13 cellular contexts compared by ENCODE assay signal in genomic region chr5:133993152-133993548, GRCh38. TPM values are rescaled to one million over a fixed set of nuclear protein-coding genes. Genes with fewer than 3 reads are reported as not detected.
DNase-seq lines count a peak whose midpoint lies in the region; ATAC-seq and TF ChIP-seq lines count a peak whose summit lies in the region.
"Had no signal": no experiment of that assay in that cellular context is flagged by ENCODE, and none has a peak within 500 bp of the region (broad histone marks: within the 10 kb centered on the region; RNA-seq: fewer than 3 reads in every experiment).

No MANE protein-coding gene starts in this region.

- no peaks in the 10 kb centered on the region for H3K9me3 ChIP-seq in BLaER1 treated with 17β-estradiol and CSF1 and Interleukin-3, amounts not matched to agents 10 nM and 100 nM (replicated peaks in 1 of 11)
- H3K9me3 ChIP-seq in HEK293 (ENCODE audit: control insufficient read depth, insufficient read depth, low read depth, low read length) = no peaks in the 10 kb centered on the region
- H3K9me3 ChIP-seq in Peyer's patch = no peaks in the 10 kb centered on the region

- H4K20me1 ChIP-seq in BLaER1 treated with 17β-estradiol and CSF1 and Interleukin-3, amounts not matched to agents 10 nM and 100 nM = peaks cover 68 to 100% (median 100%) of the 10 kb centered on the region in 11 experiments

- peaks cover 29 to 44% (median 42%) of the 10 kb centered on the region in 11 experiments for H3K36me3 ChIP-seq in BLaER1 treated with 17β-estradiol and CSF1 and Interleukin-3, amounts not matched to agents 10 nM and 100 nM
- peaks cover 16 to 44% of the 10 kb centered on the region in 2 experiments for H3K36me3 ChIP-seq in HEK293 (ENCODE audit: control insufficient read depth in 2 of 2, insufficient read depth in 1 of 2, low read length in 2 of 2)
- peaks cover 0 to 34% (median 0%) of the 10 kb centered on the region in 3 donors for H3K36me3 ChIP-seq in Peyer's patch

- peak overlapping the region in 4 of 5 experiments; percentile 4 to 65 (median 18) for H3K4me3 Mint-ChIP-seq in brain
- H3K4me3 Mint-ChIP-seq in WTC11 = no peak overlapping the region
- H3K4me3 Mint-ChIP-seq: activated naive CD8-positive, alpha-beta T cell treated with anti-CD3 and anti-CD28 coated beads, Interleukin-2, amount 50 U/mL, for 24 hours; memory B cell had no signal

- H3K4me1 Mint-ChIP-seq in brain = peaks cover 55% of the 10 kb centered on the region
- peaks cover 34% of the 10 kb centered on the region for H3K4me1 Mint-ChIP-seq in WTC11

- H3K36me3 Mint-ChIP-seq in brain = peaks cover 31% of the 10 kb centered on the region
- peaks cover 27% of the 10 kb centered on the region for H3K36me3 Mint-ChIP-seq in WTC11

- no peak for ATAC-seq in GM18502 (IDR thresholded peaks at IDR 0.05; ENCODE audit: poor library complexity, unreplicated experiment)
- ATAC-seq in WTC11 = no peak
- ATAC-seq in GM19452 (IDR thresholded peaks at IDR 0.05; ENCODE audit: unreplicated experiment) = no peak
- ATAC-seq: activated naive CD8-positive, alpha-beta T cell treated with anti-CD3 and anti-CD28 coated beads, Interleukin-2, amount 50 U/mL, for 24 hours had no signal

- H3K9ac ChIP-seq in BLaER1 treated with 17β-estradiol and CSF1 and Interleukin-3, amounts not matched to agents 10 nM and 100 nM = peak overlapping the region in 4 of 11 experiments; percentile 32 to 77 (median 52); a peak in 4 of 22 replicates

- no peaks in the 10 kb centered on the region for H3K27me3 ChIP-seq in BLaER1 treated with 17β-estradiol and CSF1 and Interleukin-3, amounts not matched to agents 10 nM and 100 nM
- H3K27me3 ChIP-seq in Peyer's patch = no peaks in the 10 kb centered on the region

- TF ChIP-seq POLR2A in Peyer's patch (IDR thresholded peaks at IDR 0.05) = no peak

- H3K4me1 ChIP-seq in BLaER1 treated with 17β-estradiol and CSF1 and Interleukin-3, amounts not matched to agents 10 nM and 100 nM = peaks cover 84 to 100% (median 99%) of the 10 kb centered on the region in 10 experiments
- H3K4me1 ChIP-seq in HEK293 (ENCODE audit: control insufficient read depth, insufficient read depth, low read length) (peaks cover 32% of the 10 kb centered on the region), Peyer's patch (peaks cover 0 to 40% (median 9%) of the 10 kb centered on the region in 4 donors)

- DNase-seq in lung microvascular endothelial cell (ENCODE audit: low read depth in 2 of 2) (peak; percentile 45 to 66), WTC11 (ENCODE audit: low spot score) (no peak), Peyer's patch (no peak)
- DNase-seq: activated CD4-positive, alpha-beta T cell treated with anti-CD3 and anti-CD28 coated beads, Interleukin-2, amount 50 U/mL, for 1 hour; activated naive CD8-positive, alpha-beta T cell treated with anti-CD3 and anti-CD28 coated beads, Interleukin-2, amount 50 U/mL, for 24 hours; small intestine had no signal

- POLR2A ChIA-PET in HEK293 (lab: Yijun Ruan, JAX) = interaction anchor here (1.2 kb wide), 1 partner anchor 10 kb away, joined by 3 read pairs; no protein-coding TSS in a partner anchor
- POLR2A ChIA-PET in WTC11 (lab: Charles Lee) = no interaction called here

- CTCF ChIA-PET in HEK293 (lab: Yijun Ruan, JAX) = interaction anchor here (0.7 to 1.8 kb wide), 4 partner anchors 10 to 592 kb away, joined by 3 to 8 read pairs (median 4); no protein-coding TSS in a partner anchor
- CTCF ChIA-PET in WTC11 (lab: Charles Lee) = interaction anchor here (1.0 to 1.6 kb wide), 2 partner anchors 33 to 46 kb away, joined by 3 to 6 read pairs; no protein-coding TSS in a partner anchor

- peak overlapping the region in 3 of 10 experiments; percentile 53 to 64 (median 63); a peak in 3 of 20 replicates for H3K4me3 ChIP-seq in BLaER1 treated with 17β-estradiol and CSF1 and Interleukin-3, amounts not matched to agents 10 nM and 100 nM
- no peak overlapping the region for H3K4me3 ChIP-seq in HEK293 (ENCODE audit: low read depth, low read length)
- H3K4me3 ChIP-seq in Peyer's patch = no peak overlapping the region

- peak overlapping the region; percentile 77 to 100 (median 97) for H3K4me2 ChIP-seq in BLaER1 treated with 17β-estradiol and CSF1 and Interleukin-3, amounts not matched to agents 10 nM and 100 nM

- H3K27ac Mint-ChIP-seq in brain = peak overlapping the region in 4 of 5 experiments; percentile 59 to 83 (median 73)
- no peak overlapping the region for H3K27ac Mint-ChIP-seq in WTC11
- H3K27ac Mint-ChIP-seq: activated naive CD8-positive, alpha-beta T cell treated with anti-CD3 and anti-CD28 coated beads, Interleukin-2, amount 50 U/mL, for 24 hours; memory B cell had no signal

- TF ChIP-seq CTCF in HEK293 (tag by site-specific recombination; IDR thresholded peaks at IDR 0.05) (no peak), brain (conservative IDR thresholded peaks at IDR 0.05) (no peak), WTC11 (IDR thresholded peaks at IDR 0.05) (no peak), Peyer's patch (IDR thresholded peaks at IDR 0.05) (no peak)

- H3K27me3 Mint-ChIP-seq in brain (no peaks in the 10 kb centered on the region), WTC11 (ENCODE audit: low read depth) (no peaks in the 10 kb centered on the region)
- H3K27me3 Mint-ChIP-seq: activated naive CD8-positive, alpha-beta T cell treated with anti-CD3 and anti-CD28 coated beads, Interleukin-2, amount 50 U/mL, for 24 hours; memory B cell had no signal

- H3K27ac ChIP-seq in BLaER1 treated with 17β-estradiol and CSF1 and Interleukin-3, amounts not matched to agents 10 nM and 100 nM = peak overlapping the region in 6 of 11 experiments; percentile 1 to 76 (median 15); a peak in 7 of 22 replicates
- no peak overlapping the region for H3K27ac ChIP-seq in HEK293 (ENCODE audit: extremely low read depth, low read depth, low read length)
- no peak overlapping the region for H3K27ac ChIP-seq in Peyer's patch
- H3K27ac ChIP-seq: HL-60 had no signal

- H3K9me3 Mint-ChIP-seq in brain (no peaks in the 10 kb centered on the region), WTC11 (no peaks in the 10 kb centered on the region)
- H3K9me3 Mint-ChIP-seq: activated naive CD8-positive, alpha-beta T cell treated with anti-CD3 and anti-CD28 coated beads, Interleukin-2, amount 50 U/mL, for 24 hours; memory B cell had no signal

TF ChIP-seq in HEK293, 187 proteins besides CTCF, POLR2A, EP300 and RAD21:
- no peak for TF ChIP-seq PRDM4 (tag by site-specific recombination; IDR thresholded peaks at IDR 0.05)
- 0 out of 2 replicates have a peak, but pooled peaks have one; percentile 40 for TF ChIP-seq OSR2 (tag by site-specific recombination; IDR thresholded peaks at IDR 0.05)

TF ChIP-seq in WTC11, 78 proteins besides CTCF, POLR2A, EP300 and RAD21 (continues in another document):
- TF ChIP-seq HMGA2 (CRISPR knock-in tag; IDR thresholded peaks at IDR 0.05) (no peak), EMX1 (CRISPR knock-in tag; IDR thresholded peaks at IDR 0.05) (no peak), ZNF532 (CRISPR knock-in tag; IDR thresholded peaks at IDR 0.05; ENCODE audit: borderline replicate concordance) (no peak), SMAD3 (CRISPR knock-in tag; IDR thresholded peaks at IDR 0.05; ENCODE audit: borderline replicate concordance) (no peak), NR1H2 (CRISPR knock-in tag; IDR thresholded peaks at IDR 0.05) (no peak)

RNA-seq across cellular contexts. Expression of gene VDAC1, which starts 11.6 kb away (rescaled TPM):
- 174 TPM for polyA plus RNA-seq in brain (ENCODE audit: insufficient read depth, low read depth, low replicate concordance)
- total RNA-seq in lung microvascular endothelial cell (189 and 220 TPM in 2 replicates), WTC11 (2021) (266 to 274 TPM (median 268 TPM) in 3 replicates), Peyer's patch (100 to 1,000 TPM; 120 to 289 (median 181) TPM)

RNA-seq across cellular contexts. Expression of gene C5orf15, which starts 24.7 kb away (rescaled TPM):
- polyA plus RNA-seq in brain (ENCODE audit: insufficient read depth, low read depth, low replicate concordance) = 28.7 TPM
- total RNA-seq in lung microvascular endothelial cell (17.1 and 17.7 TPM in 2 replicates), WTC11 (2021) (29.9 to 32.7 TPM (median 30.3 TPM) in 3 replicates), Peyer's patch (10 to 100 TPM; 12.4 to 92.6 (median 36.2) TPM)

Comparison
In these comparisons a context has a peak if more than half of its experiments do, and no peak if none do; other contexts are left out.
1. H3K27ac ChIP-seq: peak in BLaER1 treated with 17β-estradiol and CSF1 and Interleukin-3, amounts not matched to agents 10 nM and 100 nM (6 of 11); none in HEK293 (single experiment) and Peyer's patch (0 of 4).
2. DNase-seq: peak in lung microvascular endothelial cell (2 of 2); none in WTC11 (single experiment) and Peyer's patch (0 of 3).